In the genomic region with DNA sequence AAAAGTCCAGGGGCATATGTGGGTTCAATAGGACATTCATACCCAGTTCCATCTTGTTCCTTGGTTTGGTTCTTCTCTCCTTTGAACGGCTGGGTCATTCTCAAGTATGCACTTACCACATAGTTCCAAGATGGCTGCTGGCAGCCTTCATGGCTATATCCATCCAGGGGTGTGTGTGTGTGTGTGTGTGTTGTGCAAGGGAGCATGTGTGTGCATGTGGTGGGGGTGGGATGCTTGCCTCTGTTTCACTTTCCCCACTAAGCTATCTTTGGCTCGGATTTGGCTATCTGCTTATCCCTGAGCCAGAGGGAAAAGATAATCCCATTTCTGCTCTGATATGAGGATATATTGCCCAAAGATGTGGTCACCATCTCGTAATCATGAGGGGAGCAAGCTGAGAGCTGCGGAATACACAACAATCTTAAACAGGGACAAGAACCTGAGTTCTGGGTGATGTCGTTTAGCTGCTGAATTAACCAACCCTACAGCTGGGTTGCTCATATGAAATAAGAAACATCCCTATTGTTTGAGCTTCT, we compare ENCODE assay signal across 26 cellular contexts.
"Had no signal": no experiment of that assay in that cellular context is flagged by ENCODE, and none has a peak within 500 bp of the region (broad histone marks: within the 10 kb centered on the region; RNA-seq: fewer than 3 reads in every experiment).

No MANE protein-coding gene starts in this region.

- H3K9ac ChIP-seq: neural progenitor cell had no signal

- H3K4me1 Mint-ChIP-seq: activated naive CD8-positive, alpha-beta T cell treated with anti-CD3 and anti-CD28 coated beads, Interleukin-2, amount 50 U/mL, for 24 hours; naive thymus-derived CD4-positive, alpha-beta T cell had no signal

- H2AFZ ChIP-seq: neural progenitor cell had no signal

- H3K4me3 Mint-ChIP-seq: activated CD8-positive, alpha-beta T cell treated with anti-CD3 and anti-CD28 coated beads, Interleukin-2, amount 10 ng/mL, durations not matched to agents 7 days and 5 days; activated naive CD8-positive, alpha-beta T cell treated with anti-CD3 and anti-CD28 coated beads, Interleukin-2, amount 50 U/mL, for 24 hours; activated T-helper 1 cell treated with anti-CD3 and anti-CD28 coated beads, Interleukin-12 subunit alpha, Interleukin-12 subunit beta, Interleukin-2, Interleukin-4 antibody, amounts not matched to agents 30 ng/mL and 10 ng/mL and 1 ng/mL, durations not matched to agents 14 hours and 24 hours and 36 hours; brain; naive thymus-derived CD4-positive, alpha-beta T cell; neural progenitor cell; T-helper 1 cell treated with Interleukin-12 subunit alpha and Interleukin-12 subunit beta and Interleukin-4 antibody, amounts not matched to agents 30 μg/mL and 1 μg/mL, for 36 hours; type B pancreatic cell had no signal

- H3K27ac ChIP-seq: neural progenitor cell, ovary, prostate gland, thoracic aorta, vagina had no signal

- H3K9me3 Mint-ChIP-seq: activated naive CD8-positive, alpha-beta T cell treated with anti-CD3 and anti-CD28 coated beads, Interleukin-2, amount 50 U/mL, for 24 hours; activated T-helper 1 cell treated with anti-CD3 and anti-CD28 coated beads, Interleukin-12 subunit alpha, Interleukin-12 subunit beta, Interleukin-2, Interleukin-4 antibody, amounts not matched to agents 30 ng/mL and 10 ng/mL and 1 ng/mL, durations not matched to agents 14 hours and 24 hours and 36 hours; brain; naive thymus-derived CD4-positive, alpha-beta T cell; neural progenitor cell; T-helper 1 cell treated with Interleukin-12 subunit alpha and Interleukin-12 subunit beta and Interleukin-4 antibody, amounts not matched to agents 30 μg/mL and 1 μg/mL, for 36 hours; type B pancreatic cell had no signal

- H3K4me2 ChIP-seq: neural progenitor cell had no signal

- H3K36me3 ChIP-seq: neural progenitor cell, ovary, prostate gland, thoracic aorta, vagina had no signal

- H3K36me3 Mint-ChIP-seq: brain; naive thymus-derived CD4-positive, alpha-beta T cell; neural progenitor cell; type B pancreatic cell had no signal

- DNase-seq: activated CD4-positive, alpha-beta T cell treated with anti-CD3 and anti-CD28 coated beads, Interleukin-2, amount 50 U/mL, for 1 hour; activated CD8-positive, alpha-beta T cell treated with anti-CD3 and anti-CD28 coated beads, Interleukin-2, amount 10 ng/mL, durations not matched to agents 7 days and 5 days; activated gamma-delta T cell; activated naive CD4-positive, alpha-beta T cell treated with anti-CD3 and anti-CD28 coated beads, Interleukin-2, amount 50 U/mL, for 16 hours; activated naive CD8-positive, alpha-beta T cell treated with anti-CD3 and anti-CD28 coated beads, Interleukin-2, amount 50 U/mL, for 24 hours; anterior cingulate cortex; central memory CD4-positive, alpha-beta T cell; effector memory CD4-positive, alpha-beta T cell; naive thymus-derived CD4-positive, alpha-beta T cell; ovary; stimulated activated CD4-positive, alpha-beta T cell treated with anti-CD3 and anti-CD28 coated beads, Interleukin-4, amount 100 ng/mL, for 24 hours; stimulated activated naive CD4-positive, alpha-beta T cell treated with Interleukin-2 at 50 U/mL for 16 hours had no signal

- H3K27ac Mint-ChIP-seq: activated CD8-positive, alpha-beta T cell treated with anti-CD3 and anti-CD28 coated beads, Interleukin-2, amount 10 ng/mL, durations not matched to agents 7 days and 5 days; activated naive CD8-positive, alpha-beta T cell treated with anti-CD3 and anti-CD28 coated beads, Interleukin-2, amount 50 U/mL, for 24 hours; activated T-helper 1 cell treated with anti-CD3 and anti-CD28 coated beads, Interleukin-12 subunit alpha, Interleukin-12 subunit beta, Interleukin-2, Interleukin-4 antibody, amounts not matched to agents 30 ng/mL and 10 ng/mL and 1 ng/mL, durations not matched to agents 14 hours and 24 hours and 36 hours; brain; naive thymus-derived CD4-positive, alpha-beta T cell; neural progenitor cell; T-helper 1 cell treated with Interleukin-12 subunit alpha and Interleukin-12 subunit beta and Interleukin-4 antibody, amounts not matched to agents 30 μg/mL and 1 μg/mL, for 36 hours; type B pancreatic cell had no signal

- H3K9me3 ChIP-seq: ovary, prostate gland, thoracic aorta, vagina had no signal

- FAIRE-seq: colon, endothelial cell of umbilical vein, keratinocyte had no signal

- H3K4me1 ChIP-seq: prostate gland had no signal

- ATAC-seq: activated CD4-positive, CD25-positive, alpha-beta regulatory T cell treated with anti-CD3 and anti-CD28 coated beads, Interleukin-2, amount 50 U/mL, for 24 hours; activated CD8-positive, alpha-beta T cell treated with anti-CD3 and anti-CD28 coated beads, Interleukin-2, amount 10 ng/mL, durations not matched to agents 7 days and 5 days; activated naive CD8-positive, alpha-beta T cell treated with anti-CD3 and anti-CD28 coated beads, Interleukin-2, amount 50 U/mL, for 24 hours; esophagus mucosa; naive thymus-derived CD4-positive, alpha-beta T cell had no signal

- H3K4me3 ChIP-seq: lung, neural progenitor cell, ovary, prostate gland, thoracic aorta, vagina had no signal

- H3K27me3 ChIP-seq: neural progenitor cell, ovary, vagina had no signal
